Comparison of ENCODE assay signal across 9 cellular contexts in genomic region chr17:29138184-29138955, GRCh38. TPM values are rescaled to one million over a fixed set of nuclear protein-coding genes. Genes with fewer than 3 reads are reported as not detected.
DNase-seq lines count a peak whose midpoint lies in the region; ATAC-seq, FAIRE-seq and TF ChIP-seq lines count a peak whose summit lies in the region.
"Had no signal": no experiment of that assay in that cellular context is flagged by ENCODE, and none has a peak within 500 bp of the region (broad histone marks: within the 10 kb centered on the region; RNA-seq: fewer than 3 reads in every experiment).

No MANE protein-coding gene starts in this region.

- H3K27ac ChIP-seq in coronary artery, result peak overlapping the region; percentile 86 to 94
- peak overlapping the region; percentile 76 to 95 (median 88) for H3K27ac ChIP-seq in spleen

- H3K36me3 ChIP-seq in spleen, result peaks cover 0 to 33% (median 7%) of the 10 kb centered on the region in 6 donors

- TF ChIP-seq POLR2A in spleen (IDR thresholded peaks at IDR 0.05), result no peak

- peak overlapping the region; percentile 68 for H3K4me3 ChIP-seq in coronary artery
- peak overlapping the region in 7 of 8 donors; percentile 50 to 76 (median 54) for H3K4me3 ChIP-seq in spleen
- H3K4me3 ChIP-seq: K562 had no signal

- intact Hi-C loops in spleen (cut with DNase I; ENCODE audit: low total_unique reads), result no loop called here

- peaks cover 0 to 19% (median 0%) of the 10 kb centered on the region in 7 donors for H3K27me3 ChIP-seq in spleen (replicated peaks in 1 of 7)

- FAIRE-seq in RCC 7860 (lab: Jason Lieb, UNC), result peak; percentile 79
- FAIRE-seq: K562 had no signal

- peak; percentile 39 for ATAC-seq in GM18858 (IDR thresholded peaks at IDR 0.05; ENCODE audit: unreplicated experiment)
- ATAC-seq: K562 had no signal

- DNase-seq in RCC 7860 (ENCODE audit: low spot score) (peak; percentile 72), coronary artery (ENCODE audit: low spot score) (no peak), spleen (no peak), NCI-H2196 (lab: John Stamatoyannopoulos, UW; ENCODE audit: unreplicated experiment) (no peak), putamen (ENCODE audit: low spot score) (no peak), NCI-H187 (lab: John Stamatoyannopoulos, UW) (no peak), medulla oblongata (ENCODE audit: extremely low spot score) (no peak)

- no peaks in the 10 kb centered on the region for H3K9me3 ChIP-seq in spleen

- H3K4me1 ChIP-seq in spleen, result peaks cover 28 to 94% (median 67%) of the 10 kb centered on the region in 6 donors

- 22 to 53% (median 33%) methylated on average over 11 to 13 of the region's 13 CpGs for WGBS in spleen, 5 donors

- TF ChIP-seq CTCF in coronary artery (IDR thresholded peaks at IDR 0.05) (no peak), spleen (IDR thresholded peaks at IDR 0.05 in 8 of 11, conservative IDR thresholded peaks at IDR 0.05 in 3 of 11) (no peak)

RNA-seq across cellular contexts. Expression of gene MYO18A, which starts 41.8 kb away (rescaled TPM):
- 100 to 1,000 TPM in 2 of 7 donors, 10 to 100 TPM in 5; 57.6 to 114 (median 85.5) TPM for total RNA-seq in spleen
- 10 to 100 TPM; 24.2 to 55.0 (median 44.5) TPM for polyA plus RNA-seq in spleen
